In genomic region chr3:177521305-177521704, GRCh38 we compare ENCODE assay signal across 16 cellular contexts.
DNase-seq lines count a peak whose midpoint lies in the region; ATAC-seq and TF ChIP-seq lines count a peak whose summit lies in the region.
"Had no signal": no experiment of that assay in that cellular context is flagged by ENCODE, and none has a peak within 500 bp of the region (broad histone marks: within the 10 kb centered on the region; RNA-seq: fewer than 3 reads in every experiment).

No MANE protein-coding gene starts in this region.

- no peak overlapping the region for H3K18ac ChIP-seq in mesenchymal stem cell (ENCODE audit: low read depth in 1 of 2, low read length in 2 of 2)

- peak; percentile 9 for DNase-seq in NCI-H1105 (lab: John Stamatoyannopoulos, UW)
- DNase-seq in NCI-H1105 treated with DMSO at 0.1 percent for 48 hours (lab: John Stamatoyannopoulos, UW) = no peak
- DNase-seq in NCI-H748 treated with DMSO at 0.1 percent for 48 hours (lab: John Stamatoyannopoulos, UW) = peak; percentile 7
- DNase-seq in iPS DF 6.9 (ENCODE audit: low read depth, low spot score) = peak; percentile 54
- peak; percentile 97 to 98 for DNase-seq in thyroid gland
- DNase-seq in GM13976 (ENCODE audit: low spot score) = no peak
- no peak for DNase-seq in mesenchymal stem cell
- DNase-seq: activated naive CD4-positive, alpha-beta T cell treated with anti-CD3 and anti-CD28 coated beads, Interleukin-2, amount 10 ng/mL, durations not matched to agents 7 days and 5 days; central memory CD4-positive, alpha-beta T cell; GM23248; NCI-H1092 treated with DMSO at 0.1 percent for 48 hours; sigmoid colon; T-helper 9 cell had no signal

- no peak overlapping the region for H3K23ac ChIP-seq in mesenchymal stem cell (ENCODE audit: low read length in 2 of 2)

- H3K14ac ChIP-seq in mesenchymal stem cell (ENCODE audit: low read length in 2 of 2) = no peak overlapping the region

- no peak for ATAC-seq in gastroesophageal sphincter
- ATAC-seq: naive thymus-derived CD8-positive, alpha-beta T cell had no signal

- no peak overlapping the region for H2BK12ac ChIP-seq in mesenchymal stem cell (ENCODE audit: low read length in 2 of 2)

- no peak overlapping the region for H2BK15ac ChIP-seq in mesenchymal stem cell (ENCODE audit: low read depth, poor library complexity, severe bottlenecking)

- no peaks in the 10 kb centered on the region for H3K79me1 ChIP-seq in mesenchymal stem cell (replicated peaks; ENCODE audit: low read length, poor library complexity, severe bottlenecking)

- H3K36me3 ChIP-seq in iPS DF 6.9 (ENCODE audit: control insufficient read depth, insufficient read depth, low read length) = no peaks in the 10 kb centered on the region
- no peaks in the 10 kb centered on the region for H3K36me3 ChIP-seq in thyroid gland
- no peaks in the 10 kb centered on the region for H3K36me3 ChIP-seq in gastroesophageal sphincter
- no peaks in the 10 kb centered on the region for H3K36me3 ChIP-seq in mesenchymal stem cell (ENCODE audit: control insufficient read depth in 1 of 2, insufficient read depth in 2 of 2, low read depth in 1 of 2, low read length in 2 of 2)
- H3K36me3 ChIP-seq: esophagus muscularis mucosa, sigmoid colon had no signal

- TF ChIP-seq POLR2A in thyroid gland (IDR thresholded peaks at IDR 0.05) (no peak), gastroesophageal sphincter (IDR thresholded peaks at IDR 0.05) (no peak)

- peaks cover 4% of the 10 kb centered on the region; the same call in 1 of the 2 replicates for H3K4me1 ChIP-seq in iPS DF 6.9 (ENCODE audit: control insufficient read depth, insufficient read depth, low read length)
- peaks cover 27 to 52% of the 10 kb centered on the region in 2 donors for H3K4me1 ChIP-seq in thyroid gland
- peaks cover 0 to 11% (median 4%) of the 10 kb centered on the region in 3 donors for H3K4me1 ChIP-seq in gastroesophageal sphincter
- H3K4me1 ChIP-seq in mesenchymal stem cell (ENCODE audit: control insufficient read depth, insufficient read depth, low read depth, low read length) = peaks cover 4% of the 10 kb centered on the region

- no peak overlapping the region for H4K91ac ChIP-seq in mesenchymal stem cell (ENCODE audit: low read length)

- H3K9me3 ChIP-seq in iPS DF 6.9 (ENCODE audit: control insufficient read depth, insufficient read depth, low read length) = no peaks in the 10 kb centered on the region
- H3K9me3 ChIP-seq in thyroid gland = no peaks in the 10 kb centered on the region
- H3K9me3 ChIP-seq in gastroesophageal sphincter = no peaks in the 10 kb centered on the region
- H3K9me3 ChIP-seq in mesenchymal stem cell (ENCODE audit: control insufficient read depth, low read length) = peaks cover 9% of the 10 kb centered on the region
- H3K9me3 ChIP-seq: esophagus muscularis mucosa, sigmoid colon had no signal

- no peaks in the 10 kb centered on the region for H3K27me3 ChIP-seq in iPS DF 6.9 (ENCODE audit: control insufficient read depth, insufficient read depth, low read length)
- H3K27me3 ChIP-seq in thyroid gland = no peaks in the 10 kb centered on the region
- no peaks in the 10 kb centered on the region for H3K27me3 ChIP-seq in gastroesophageal sphincter
- H3K27me3 ChIP-seq in mesenchymal stem cell (ENCODE audit: control insufficient read depth in 1 of 2, insufficient read depth in 1 of 2, low read length in 2 of 2) = no peaks in the 10 kb centered on the region
- H3K27me3 ChIP-seq: esophagus muscularis mucosa, sigmoid colon had no signal

- H3K4me3 ChIP-seq in iPS DF 6.9 (ENCODE audit: low read length) = no peak overlapping the region
- no peak overlapping the region for H3K4me3 ChIP-seq in thyroid gland (replicated peaks in 1 of 3)
- H3K4me3 ChIP-seq in gastroesophageal sphincter = no peak overlapping the region
- H3K4me3 ChIP-seq in mesenchymal stem cell (ENCODE audit: insufficient read depth in 1 of 2, low read depth in 1 of 2, low read length in 2 of 2) = no peak overlapping the region
- H3K4me3 ChIP-seq: esophagus muscularis mucosa, GM23248, sigmoid colon had no signal

- H2BK5ac ChIP-seq in mesenchymal stem cell (ENCODE audit: low read depth, low read length, poor library complexity, severe bottlenecking) = no peak overlapping the region

- in situ Hi-C loops in GM13976 (cut with MboI; ENCODE audit: low sequenced_read_pairs, unreplicated experiment) = no loop called here

- H3K4me2 ChIP-seq in mesenchymal stem cell (ENCODE audit: low read length, poor library complexity, severe bottlenecking) = no peak overlapping the region

- TF ChIP-seq CTCF in thyroid gland (IDR thresholded peaks at IDR 0.05) (peak; percentile 21 to 94 (median 78)), gastroesophageal sphincter (IDR thresholded peaks at IDR 0.05) (no peak), GM13976 (IDR thresholded peaks at IDR 0.05; ENCODE audit: borderline replicate concordance, control extremely low read depth, extremely low read depth, insufficient read depth, missing control alignments) (no peak)

- H4K8ac ChIP-seq in mesenchymal stem cell (ENCODE audit: low read length) = no peak overlapping the region

- no peak overlapping the region for H3K4ac ChIP-seq in mesenchymal stem cell (ENCODE audit: low read depth in 1 of 2, low read length in 2 of 2)

- H2AFZ ChIP-seq in mesenchymal stem cell (ENCODE audit: low read depth, low read length) = no peak overlapping the region
- H2AFZ ChIP-seq: GM23248 had no signal

- no CpG with 5 or more reads among the region's 8 CpGs for WGBS in iPS DF 6.9 (ENCODE audit: insufficient coverage, insufficient read length)
- 42 to 49% methylated on average over 8 of the region's 8 CpGs for WGBS in thyroid gland, 2 donors
- 96 to 98% methylated on average over 3 to 8 of the region's 8 CpGs for WGBS in gastroesophageal sphincter (ENCODE audit: low coverage in 1 of 2), 2 donors
- WGBS in mesenchymal stem cell = 90% methylated on average over 7 of the region's 8 CpGs

- intact Hi-C loops in thyroid gland (cut with DNase I) = loop anchor here (10.0 kb wide), 1 partner anchor 803 kb away; no protein-coding TSS in a partner anchor

- H3K27ac ChIP-seq in iPS DF 6.9 (ENCODE audit: low read length) (no peak overlapping the region), thyroid gland (peak overlapping the region; percentile 39 to 81 (median 61)), gastroesophageal sphincter (no peak overlapping the region), mesenchymal stem cell (ENCODE audit: low read length, poor library complexity, severe bottlenecking) (no peak overlapping the region)
- H3K27ac ChIP-seq: GM23248 had no signal

- H2BK120ac ChIP-seq in mesenchymal stem cell (ENCODE audit: low read depth, low read length) = no peak overlapping the region

- H2AK5ac ChIP-seq in mesenchymal stem cell (ENCODE audit: low read length, severe bottlenecking) = no peak overlapping the region

- no peak overlapping the region for H3K9ac ChIP-seq in mesenchymal stem cell (ENCODE audit: low read length)
- H3K9ac ChIP-seq: GM23248 had no signal

- TF ChIP-seq EP300 in gastroesophageal sphincter (IDR thresholded peaks at IDR 0.05) = no peak

Comparison
In these comparisons a context has a peak if more than half of its experiments do, and no peak if none do; other contexts are left out.
1. DNase-seq: peak in NCI-H1105 (single experiment), NCI-H748 treated with DMSO at 0.1 percent for 48 hours (single experiment), iPS DF 6.9 (single experiment) and thyroid gland (2 of 2); none in NCI-H1105 treated with DMSO at 0.1 percent for 48 hours (single experiment), GM13976 (single experiment) and mesenchymal stem cell (single experiment).
2. H3K27ac ChIP-seq: peak in thyroid gland (3 of 3); none in iPS DF 6.9 (single experiment), gastroesophageal sphincter (0 of 4) and mesenchymal stem cell (single experiment).
3. CTCF ChIP-seq: peak in thyroid gland (6 of 6); none in gastroesophageal sphincter (0 of 4) and GM13976 (single experiment).